ENCODE assay signal across 1 cellular context in the genomic region with DNA sequence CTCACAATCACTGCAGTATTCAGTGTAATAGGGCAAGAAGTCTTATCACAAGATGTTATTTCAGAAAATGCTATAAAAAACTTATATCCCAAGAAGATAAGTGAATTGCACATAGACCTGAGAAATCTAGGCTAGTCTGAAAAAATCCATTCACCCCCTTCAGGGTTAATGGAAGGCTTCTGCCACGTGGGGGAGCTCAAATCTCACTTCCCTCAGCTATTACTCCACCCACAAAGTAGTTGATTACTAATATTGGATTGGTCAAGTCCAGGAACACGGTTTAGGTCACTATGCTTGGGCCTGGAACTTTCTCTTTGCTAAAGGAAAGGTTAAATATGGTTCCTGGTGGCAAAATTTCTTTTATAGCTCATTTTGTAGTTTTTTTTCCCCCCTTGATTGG.
TF ChIP-seq lines count a peak whose summit lies in the region.

No MANE protein-coding gene starts in this region.

TF ChIP-seq in WTC11, 78 proteins besides CTCF, POLR2A, EP300 and RAD21 (continued from another document):
- TF ChIP-seq, protein P1, sequence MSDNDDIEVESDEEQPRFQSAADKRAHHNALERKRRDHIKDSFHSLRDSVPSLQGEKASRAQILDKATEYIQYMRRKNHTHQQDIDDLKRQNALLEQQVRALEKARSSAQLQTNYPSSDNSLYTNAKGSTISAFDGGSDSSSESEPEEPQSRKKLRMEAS (CRISPR knock-in tag; IDR thresholded peaks at IDR 0.05), result no peak
- no peak for TF ChIP-seq ZNF121 (CRISPR knock-in tag; IDR thresholded peaks at IDR 0.05)
- no peak for TF ChIP-seq CREM (CRISPR knock-in tag; IDR thresholded peaks at IDR 0.05)
- TF ChIP-seq ZNF396 (CRISPR knock-in tag; IDR thresholded peaks at IDR 0.05; ENCODE audit: borderline replicate concordance), result no peak
- TF ChIP-seq ZNF219 (CRISPR knock-in tag; IDR thresholded peaks at IDR 0.05; ENCODE audit: borderline replicate concordance), result no peak
- TF ChIP-seq, protein P2, sequence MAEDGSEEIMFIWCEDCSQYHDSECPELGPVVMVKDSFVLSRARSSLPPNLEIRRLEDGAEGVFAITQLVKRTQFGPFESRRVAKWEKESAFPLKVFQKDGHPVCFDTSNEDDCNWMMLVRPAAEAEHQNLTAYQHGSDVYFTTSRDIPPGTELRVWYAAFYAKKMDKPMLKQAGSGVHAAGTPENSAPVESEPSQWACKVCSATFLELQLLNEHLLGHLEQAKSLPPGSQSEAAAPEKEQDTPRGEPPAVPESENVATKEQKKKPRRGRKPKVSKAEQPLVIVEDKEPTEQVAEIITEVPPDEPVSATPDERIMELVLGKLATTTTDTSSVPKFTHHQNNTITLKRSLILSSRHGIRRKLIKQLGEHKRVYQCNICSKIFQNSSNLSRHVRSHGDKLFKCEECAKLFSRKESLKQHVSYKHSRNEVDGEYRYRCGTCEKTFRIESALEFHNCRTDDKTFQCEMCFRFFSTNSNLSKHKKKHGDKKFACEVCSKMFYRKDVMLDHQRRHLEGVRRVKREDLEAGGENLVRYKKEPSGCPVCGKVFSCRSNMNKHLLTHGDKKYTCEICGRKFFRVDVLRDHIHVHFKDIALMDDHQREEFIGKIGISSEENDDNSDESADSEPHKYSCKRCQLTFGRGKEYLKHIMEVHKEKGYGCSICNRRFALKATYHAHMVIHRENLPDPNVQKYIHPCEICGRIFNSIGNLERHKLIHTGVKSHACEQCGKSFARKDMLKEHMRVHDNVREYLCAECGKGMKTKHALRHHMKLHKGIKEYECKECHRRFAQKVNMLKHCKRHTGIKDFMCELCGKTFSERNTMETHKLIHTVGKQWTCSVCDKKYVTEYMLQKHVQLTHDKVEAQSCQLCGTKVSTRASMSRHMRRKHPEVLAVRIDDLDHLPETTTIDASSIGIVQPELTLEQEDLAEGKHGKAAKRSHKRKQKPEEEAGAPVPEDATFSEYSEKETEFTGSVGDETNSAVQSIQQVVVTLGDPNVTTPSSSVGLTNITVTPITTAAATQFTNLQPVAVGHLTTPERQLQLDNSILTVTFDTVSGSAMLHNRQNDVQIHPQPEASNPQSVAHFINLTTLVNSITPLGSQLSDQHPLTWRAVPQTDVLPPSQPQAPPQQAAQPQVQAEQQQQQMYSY (CRISPR knock-in tag; IDR thresholded peaks at IDR 0.05), result no peak
- no peak for TF ChIP-seq PRRX2 (CRISPR knock-in tag; IDR thresholded peaks at IDR 0.05)
- no peak for TF ChIP-seq ZNF671 (CRISPR knock-in tag; IDR thresholded peaks at IDR 0.05)
- TF ChIP-seq, protein P3, sequence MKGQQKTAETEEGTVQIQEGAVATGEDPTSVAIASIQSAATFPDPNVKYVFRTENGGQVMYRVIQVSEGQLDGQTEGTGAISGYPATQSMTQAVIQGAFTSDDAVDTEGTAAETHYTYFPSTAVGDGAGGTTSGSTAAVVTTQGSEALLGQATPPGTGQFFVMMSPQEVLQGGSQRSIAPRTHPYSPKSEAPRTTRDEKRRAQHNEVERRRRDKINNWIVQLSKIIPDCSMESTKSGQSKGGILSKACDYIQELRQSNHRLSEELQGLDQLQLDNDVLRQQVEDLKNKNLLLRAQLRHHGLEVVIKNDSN (CRISPR knock-in tag; IDR thresholded peaks at IDR 0.05), result no peak
- TF ChIP-seq TEAD4 (CRISPR knock-in tag; IDR thresholded peaks at IDR 0.05), result no peak
